ENCODE assay signal across 15 cellular contexts in the genomic region with DNA sequence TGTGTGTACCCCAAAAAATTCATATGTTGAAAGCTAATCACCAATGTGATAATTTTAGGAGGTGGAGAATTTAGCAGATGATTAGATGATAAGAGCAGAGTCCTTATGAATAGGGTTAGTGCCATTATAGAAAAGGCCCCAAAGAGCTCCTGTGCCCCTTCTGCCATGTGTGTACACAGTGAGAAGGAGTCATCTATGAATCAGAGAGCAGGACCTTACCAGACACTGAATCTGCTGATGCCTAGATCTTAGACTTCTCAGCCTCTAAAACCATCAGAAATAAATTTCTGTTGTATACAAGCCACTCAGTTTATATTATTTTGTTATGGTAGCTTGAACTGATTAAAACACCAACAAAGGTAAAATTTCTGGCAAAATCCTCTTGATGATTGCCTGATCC.
"Had no signal": no experiment of that assay in that cellular context is flagged by ENCODE, and none has a peak within 500 bp of the region (broad histone marks: within the 10 kb centered on the region; RNA-seq: fewer than 3 reads in every experiment).

No MANE protein-coding gene starts in this region.

- H3K4me3 ChIP-seq: left lung, tibial nerve, uterus had no signal

- H3K4me1 ChIP-seq: ascending aorta, left lung, tibial nerve, uterus had no signal

- DNase-seq: activated CD4-positive, alpha-beta memory T cell treated with anti-CD3 and anti-CD28 coated beads for 36 hours; activated CD4-positive, alpha-beta T cell treated with anti-CD3 and anti-CD28 coated beads for 36 hours; activated CD8-positive, alpha-beta memory T cell treated with anti-CD3 and anti-CD28 coated beads, Interleukin-2, amount 10 ng/mL, durations not matched to agents 7 days and 5 days; activated naive CD4-positive, alpha-beta T cell treated with anti-CD3 and anti-CD28 coated beads, Interleukin-2, amount 10 ng/mL, durations not matched to agents 7 days and 5 days; activated T-cell treated with anti-CD3 and anti-CD28 coated beads, Interleukin-2, amount 50 U/mL, for 24 hours; hippocampal formation; left lung; naive thymus-derived CD8-positive, alpha-beta T cell; stimulated activated CD4-positive, alpha-beta T cell treated with anti-CD3 and anti-CD28 coated beads, Interleukin-15, amount 100 ng/mL, for 24 hours; stimulated activated CD4-positive, alpha-beta T cell treated with anti-CD3 and anti-CD28 coated beads, Interleukin-4, amount 100 ng/mL, for 1 hour; stimulated activated naive CD4-positive, alpha-beta T cell; uterus; WERI-Rb-1 had no signal

- H3K9me3 ChIP-seq: ascending aorta, tibial nerve, uterus had no signal

- H3K36me3 ChIP-seq: ascending aorta, left lung, tibial nerve, uterus, WERI-Rb-1 had no signal

- H3K27ac ChIP-seq: left lung, tibial nerve, uterus, WERI-Rb-1 had no signal

- H3K27me3 ChIP-seq: ascending aorta, left lung, tibial nerve, uterus had no signal
